Comparison of ENCODE assay signal across 1 cellular context in the genomic region with DNA sequence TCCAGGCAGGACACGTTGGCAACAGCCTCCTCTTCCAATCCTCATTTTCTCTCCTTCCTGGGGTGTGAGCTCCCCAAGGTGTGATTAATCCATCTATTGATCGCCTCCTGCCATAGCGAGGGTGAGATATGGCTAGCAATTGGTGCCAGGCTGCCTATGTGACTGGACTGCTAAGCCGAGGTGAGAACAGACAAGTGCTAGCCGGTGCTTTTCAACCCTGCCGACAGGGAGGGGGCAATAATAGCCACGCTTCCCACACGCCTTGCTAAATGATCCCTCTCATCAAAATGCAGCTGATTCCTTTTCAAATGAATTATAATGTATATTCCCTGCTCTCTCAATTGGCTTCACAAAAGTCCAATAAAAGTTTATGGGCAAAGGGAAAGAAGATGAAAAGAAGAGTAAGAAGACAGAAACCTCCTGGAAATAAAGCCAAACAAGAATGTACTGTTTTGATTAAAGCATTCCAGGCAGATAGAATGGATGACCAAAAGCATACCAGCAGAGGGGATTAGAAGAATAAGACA.
TF ChIP-seq lines count a peak whose summit lies in the region.

No MANE protein-coding gene starts in this region.

TF ChIP-seq in GM23338, 12 proteins besides CTCF, POLR2A, EP300 and RAD21 (continued from another document):
- TF ChIP-seq, protein P1, sequence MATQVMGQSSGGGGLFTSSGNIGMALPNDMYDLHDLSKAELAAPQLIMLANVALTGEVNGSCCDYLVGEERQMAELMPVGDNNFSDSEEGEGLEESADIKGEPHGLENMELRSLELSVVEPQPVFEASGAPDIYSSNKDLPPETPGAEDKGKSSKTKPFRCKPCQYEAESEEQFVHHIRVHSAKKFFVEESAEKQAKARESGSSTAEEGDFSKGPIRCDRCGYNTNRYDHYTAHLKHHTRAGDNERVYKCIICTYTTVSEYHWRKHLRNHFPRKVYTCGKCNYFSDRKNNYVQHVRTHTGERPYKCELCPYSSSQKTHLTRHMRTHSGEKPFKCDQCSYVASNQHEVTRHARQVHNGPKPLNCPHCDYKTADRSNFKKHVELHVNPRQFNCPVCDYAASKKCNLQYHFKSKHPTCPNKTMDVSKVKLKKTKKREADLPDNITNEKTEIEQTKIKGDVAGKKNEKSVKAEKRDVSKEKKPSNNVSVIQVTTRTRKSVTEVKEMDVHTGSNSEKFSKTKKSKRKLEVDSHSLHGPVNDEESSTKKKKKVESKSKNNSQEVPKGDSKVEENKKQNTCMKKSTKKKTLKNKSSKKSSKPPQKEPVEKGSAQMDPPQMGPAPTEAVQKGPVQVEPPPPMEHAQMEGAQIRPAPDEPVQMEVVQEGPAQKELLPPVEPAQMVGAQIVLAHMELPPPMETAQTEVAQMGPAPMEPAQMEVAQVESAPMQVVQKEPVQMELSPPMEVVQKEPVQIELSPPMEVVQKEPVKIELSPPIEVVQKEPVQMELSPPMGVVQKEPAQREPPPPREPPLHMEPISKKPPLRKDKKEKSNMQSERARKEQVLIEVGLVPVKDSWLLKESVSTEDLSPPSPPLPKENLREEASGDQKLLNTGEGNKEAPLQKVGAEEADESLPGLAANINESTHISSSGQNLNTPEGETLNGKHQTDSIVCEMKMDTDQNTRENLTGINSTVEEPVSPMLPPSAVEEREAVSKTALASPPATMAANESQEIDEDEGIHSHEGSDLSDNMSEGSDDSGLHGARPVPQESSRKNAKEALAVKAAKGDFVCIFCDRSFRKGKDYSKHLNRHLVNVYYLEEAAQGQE (IDR thresholded peaks at IDR 0.05; ENCODE audit: unreplicated experiment): no peak
- TF ChIP-seq, protein P2, sequence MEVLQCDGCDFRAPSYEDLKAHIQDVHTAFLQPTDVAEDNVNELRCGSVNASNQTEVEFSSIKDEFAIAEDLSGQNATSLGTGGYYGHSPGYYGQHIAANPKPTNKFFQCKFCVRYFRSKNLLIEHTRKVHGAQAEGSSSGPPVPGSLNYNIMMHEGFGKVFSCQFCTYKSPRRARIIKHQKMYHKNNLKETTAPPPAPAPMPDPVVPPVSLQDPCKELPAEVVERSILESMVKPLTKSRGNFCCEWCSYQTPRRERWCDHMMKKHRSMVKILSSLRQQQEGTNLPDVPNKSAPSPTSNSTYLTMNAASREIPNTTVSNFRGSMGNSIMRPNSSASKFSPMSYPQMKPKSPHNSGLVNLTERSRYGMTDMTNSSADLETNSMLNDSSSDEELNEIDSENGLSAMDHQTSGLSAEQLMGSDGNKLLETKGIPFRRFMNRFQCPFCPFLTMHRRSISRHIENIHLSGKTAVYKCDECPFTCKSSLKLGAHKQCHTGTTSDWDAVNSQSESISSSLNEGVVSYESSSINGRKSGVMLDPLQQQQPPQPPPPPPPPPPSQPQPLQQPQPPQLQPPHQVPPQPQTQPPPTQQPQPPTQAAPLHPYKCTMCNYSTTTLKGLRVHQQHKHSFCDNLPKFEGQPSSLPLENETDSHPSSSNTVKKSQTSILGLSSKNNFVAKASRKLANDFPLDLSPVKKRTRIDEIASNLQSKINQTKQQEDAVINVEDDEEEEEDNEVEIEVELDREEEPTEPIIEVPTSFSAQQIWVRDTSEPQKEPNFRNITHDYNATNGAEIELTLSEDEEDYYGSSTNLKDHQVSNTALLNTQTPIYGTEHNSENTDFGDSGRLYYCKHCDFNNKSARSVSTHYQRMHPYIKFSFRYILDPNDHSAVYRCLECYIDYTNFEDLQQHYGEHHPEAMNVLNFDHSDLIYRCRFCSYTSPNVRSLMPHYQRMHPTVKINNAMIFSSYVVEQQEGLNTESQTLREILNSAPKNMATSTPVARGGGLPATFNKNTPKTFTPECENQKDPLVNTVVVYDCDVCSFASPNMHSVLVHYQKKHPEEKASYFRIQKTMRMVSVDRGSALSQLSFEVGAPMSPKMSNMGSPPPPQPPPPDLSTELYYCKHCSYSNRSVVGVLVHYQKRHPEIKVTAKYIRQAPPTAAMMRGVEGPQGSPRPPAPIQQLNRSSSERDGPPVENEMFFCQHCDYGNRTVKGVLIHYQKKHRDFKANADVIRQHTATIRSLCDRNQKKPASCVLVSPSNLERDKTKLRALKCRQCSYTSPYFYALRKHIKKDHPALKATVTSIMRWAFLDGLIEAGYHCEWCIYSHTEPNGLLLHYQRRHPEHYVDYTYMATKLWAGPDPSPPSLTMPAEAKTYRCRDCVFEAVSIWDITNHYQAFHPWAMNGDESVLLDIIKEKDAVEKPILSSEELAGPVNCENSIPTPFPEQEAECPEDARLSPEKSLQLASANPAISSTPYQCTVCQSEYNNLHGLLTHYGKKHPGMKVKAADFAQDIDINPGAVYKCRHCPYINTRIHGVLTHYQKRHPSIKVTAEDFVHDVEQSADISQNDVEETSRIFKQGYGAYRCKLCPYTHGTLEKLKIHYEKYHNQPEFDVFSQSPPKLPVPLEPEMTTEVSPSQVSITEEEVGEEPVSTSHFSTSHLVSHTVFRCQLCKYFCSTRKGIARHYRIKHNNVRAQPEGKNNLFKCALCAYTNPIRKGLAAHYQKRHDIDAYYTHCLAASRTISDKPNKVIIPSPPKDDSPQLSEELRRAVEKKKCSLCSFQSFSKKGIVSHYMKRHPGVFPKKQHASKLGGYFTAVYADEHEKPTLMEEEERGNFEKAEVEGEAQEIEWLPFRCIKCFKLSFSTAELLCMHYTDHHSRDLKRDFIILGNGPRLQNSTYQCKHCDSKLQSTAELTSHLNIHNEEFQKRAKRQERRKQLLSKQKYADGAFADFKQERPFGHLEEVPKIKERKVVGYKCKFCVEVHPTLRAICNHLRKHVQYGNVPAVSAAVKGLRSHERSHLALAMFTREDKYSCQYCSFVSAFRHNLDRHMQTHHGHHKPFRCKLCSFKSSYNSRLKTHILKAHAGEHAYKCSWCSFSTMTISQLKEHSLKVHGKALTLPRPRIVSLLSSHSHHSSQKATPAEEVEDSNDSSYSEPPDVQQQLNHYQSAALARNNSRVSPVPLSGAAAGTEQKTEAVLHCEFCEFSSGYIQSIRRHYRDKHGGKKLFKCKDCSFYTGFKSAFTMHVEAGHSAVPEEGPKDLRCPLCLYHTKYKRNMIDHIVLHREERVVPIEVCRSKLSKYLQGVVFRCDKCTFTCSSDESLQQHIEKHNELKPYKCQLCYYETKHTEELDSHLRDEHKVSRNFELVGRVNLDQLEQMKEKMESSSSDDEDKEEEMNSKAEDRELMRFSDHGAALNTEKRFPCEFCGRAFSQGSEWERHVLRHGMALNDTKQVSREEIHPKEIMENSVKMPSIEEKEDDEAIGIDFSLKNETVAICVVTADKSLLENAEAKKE (CRISPR knock-in tag; IDR thresholded peaks at IDR 0.05): no peak
- no peak for TF ChIP-seq ZNF114 (CRISPR knock-in tag; IDR thresholded peaks at IDR 0.05)
TF ChIP-seq in GM23338: peak in this region for 0.
